ENCODE assay signal across 8 cellular contexts in genomic region chr6:154606457-154606856, GRCh38.
DNase-seq lines count a peak whose midpoint lies in the region; ATAC-seq lines count a peak whose summit lies in the region.

No MANE protein-coding gene starts in this region.

- H3K4me3 Mint-ChIP-seq in IgD-negative memory B cell = peak overlapping the region in 3 of 4 donors; percentile 53 to 69 (median 57)
- H3K4me3 Mint-ChIP-seq in activated naive CD4-positive, alpha-beta T cell treated with anti-CD3 and anti-CD28 coated beads, Interleukin-2, amount 50 U/mL, for 24 hours = peak overlapping the region; percentile 60

- ATAC-seq in GM21381 (IDR thresholded peaks at IDR 0.05; ENCODE audit: unreplicated experiment) = peak; percentile 63

- DNase-seq in A172 (ENCODE audit: low spot score) (peak; percentile 6), SKM-1 treated with dmso at 0.1 percent for 144 hours (lab: John Stamatoyannopoulos, UW; ENCODE audit: unreplicated experiment) (no peak), NCI-H524 treated with DMSO at 0.1 percent for 48 hours (lab: John Stamatoyannopoulos, UW) (no peak), NCI-H1436 treated with DMSO at 0.1 percent for 48 hours (lab: John Stamatoyannopoulos, UW) (no peak)
- DNase-seq in stimulated activated CD8-positive, alpha-beta memory T cell treated with anti-CD3 and anti-CD28 coated beads, Interleukin-2, amount 100 ng/mL, for 48 hours (ENCODE audit: low read depth in 2 of 2) = peak; percentile 73 to 84

- peaks cover 4 to 23% (median 12%) of the 10 kb centered on the region in 3 donors for H3K4me1 Mint-ChIP-seq in IgD-negative memory B cell
- peaks cover 55% of the 10 kb centered on the region for H3K4me1 Mint-ChIP-seq in activated naive CD4-positive, alpha-beta T cell treated with anti-CD3 and anti-CD28 coated beads, Interleukin-2, amount 50 U/mL, for 24 hours

- H3K9me3 Mint-ChIP-seq in IgD-negative memory B cell = no peaks in the 10 kb centered on the region
- H3K9me3 Mint-ChIP-seq in activated naive CD4-positive, alpha-beta T cell treated with anti-CD3 and anti-CD28 coated beads, Interleukin-2, amount 50 U/mL, for 24 hours = no peaks in the 10 kb centered on the region

- peak overlapping the region in 1 of 3 donors; percentile 15 for H3K27ac Mint-ChIP-seq in IgD-negative memory B cell
- H3K27ac Mint-ChIP-seq in activated naive CD4-positive, alpha-beta T cell treated with anti-CD3 and anti-CD28 coated beads, Interleukin-2, amount 50 U/mL, for 24 hours = peak overlapping the region; percentile 94

- peaks cover 10% of the 10 kb centered on the region for H3K27me3 Mint-ChIP-seq in IgD-negative memory B cell
- H3K27me3 Mint-ChIP-seq in activated naive CD4-positive, alpha-beta T cell treated with anti-CD3 and anti-CD28 coated beads, Interleukin-2, amount 50 U/mL, for 24 hours = no peaks in the 10 kb centered on the region

- H3K36me3 Mint-ChIP-seq in IgD-negative memory B cell = no peaks in the 10 kb centered on the region
- H3K36me3 Mint-ChIP-seq in activated naive CD4-positive, alpha-beta T cell treated with anti-CD3 and anti-CD28 coated beads, Interleukin-2, amount 50 U/mL, for 24 hours = no peaks in the 10 kb centered on the region

Comparison
In these comparisons a context has a peak if more than half of its experiments do, and no peak if none do; other contexts are left out.
1. DNase-seq: peak in A172 (single experiment) and stimulated activated CD8-positive, alpha-beta memory T cell treated with anti-CD3 and anti-CD28 coated beads, Interleukin-2, amount 100 ng/mL, for 48 hours (2 of 2); none in SKM-1 treated with dmso at 0.1 percent for 144 hours (single experiment), NCI-H524 treated with DMSO at 0.1 percent for 48 hours (single experiment) and NCI-H1436 treated with DMSO at 0.1 percent for 48 hours (single experiment).